Comparison of ENCODE assay signal across 8 cellular contexts in the genomic region with DNA sequence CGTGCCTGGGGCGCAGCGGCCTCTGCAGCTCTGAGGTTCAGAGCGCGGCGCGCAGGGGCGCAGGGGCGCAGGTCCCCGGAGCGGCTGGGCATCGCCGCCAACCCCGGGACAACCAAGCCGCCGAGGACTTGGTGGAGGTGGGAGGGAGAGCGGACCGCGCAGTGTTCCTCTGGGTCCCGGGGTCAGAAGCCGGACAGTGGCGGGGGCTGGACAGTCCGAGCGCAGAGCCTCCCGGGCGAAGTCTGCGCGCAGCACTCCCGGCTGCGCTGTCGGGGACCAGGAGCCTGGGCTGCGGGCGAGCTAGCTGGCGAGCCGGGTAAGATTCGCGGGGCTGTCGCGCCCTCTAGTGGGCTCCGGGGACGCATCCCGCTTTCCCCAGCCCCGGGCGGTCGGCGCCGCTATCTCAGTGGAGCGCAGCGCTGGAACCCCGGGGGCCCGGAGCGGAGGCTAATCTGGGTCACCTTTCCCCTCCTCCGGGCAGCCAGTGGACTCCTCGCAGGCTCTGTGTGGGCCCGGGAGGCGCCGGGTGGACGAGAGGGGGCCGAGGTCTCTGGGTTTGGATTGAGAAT. TPM values are rescaled to one million over a fixed set of nuclear protein-coding genes. Genes with fewer than 3 reads are reported as not detected.
DNase-seq lines count a peak whose midpoint lies in the region; ATAC-seq, FAIRE-seq and TF ChIP-seq lines count a peak whose summit lies in the region.

No MANE protein-coding gene starts in this region.

- peak overlapping the region; percentile 81 for H3K4me2 ChIP-seq in A549

- peak overlapping the region; percentile 52 for H3K4me3 ChIP-seq in A549

- no peaks in the 10 kb centered on the region for H3K4me1 ChIP-seq in A549

- peak; percentile 66 to 81 for TF ChIP-seq RAD21 in A549 (conservative IDR thresholded peaks at IDR 0.05 in 1 of 2, IDR thresholded peaks at IDR 0.05 in 1 of 2)

- peak; percentile 87 to 90 for ATAC-seq in A549
- peak; percentile 73 for ATAC-seq in GM18519 (IDR thresholded peaks at IDR 0.05; ENCODE audit: low FRiP score, unreplicated experiment)
- peak; percentile 92 for ATAC-seq in HG03064 (IDR thresholded peaks at IDR 0.05; ENCODE audit: low read depth, unreplicated experiment)

- CTCF ChIA-PET in A549 (lab: Yijun Ruan, JAX) = interaction anchor here (0.6 to 4.9 kb wide), 57 partner anchors 9 to 1997 kb away, joined by 3 to 65 read pairs (median 4); partner anchors contain the start of gene SCFD2

- peak; percentile 48 for TF ChIP-seq CTCF in A549 (IDR thresholded peaks at IDR 0.05)

- WGBS in A549 (ENCODE audit: missing lambda C conversion rate) = 0% methylated on average over 5 of the region's 59 CpGs

- POLR2A ChIA-PET in A549 (lab: Yijun Ruan, JAX) = interaction anchor here (0.7 kb wide), 1 partner anchor 324 kb away, joined by 3 read pairs; no protein-coding TSS in a partner anchor

- no peaks in the 10 kb centered on the region; the same call in 2 of the 3 replicates for H3K9me3 ChIP-seq in A549

- no peak for TF ChIP-seq EP300 in A549 (IDR thresholded peaks at IDR 0.05)

- H3K27ac ChIP-seq in A549 = peak overlapping the region; percentile 43 to 75; a peak in 4 of 6 replicates
- no peak overlapping the region for H3K27ac ChIP-seq in caudate nucleus (ENCODE audit: low read depth, low read length)

- TF ChIP-seq POLR2A in A549 (IDR thresholded peaks at IDR 0.05; ENCODE audit: low read length) = 0 out of 2 replicates have a peak, but pooled peaks have one; percentile 16

- FAIRE-seq in A549 (lab: Jason Lieb, UNC) = no peak

- DNase-seq in A549 (ENCODE audit: low read depth in 1 of 2, low spot score in 1 of 2) = peak; percentile 69 to 84
- DNase-seq in NCI-H2196 treated with DMSO at 0.1 percent for 48 hours (lab: John Stamatoyannopoulos, UW; ENCODE audit: unreplicated experiment) = peak; percentile 3
- DNase-seq in activated CD4-positive, CD25-positive, alpha-beta regulatory T cell treated with anti-CD3 and anti-CD28 coated beads, Interleukin-2, amount 50 U/mL, for 16 hours (ENCODE audit: low read depth, low spot score) = peak; percentile 30
- peak in 59 of 61 donors; percentile 15 to 89 (median 68) for DNase-seq in caudate nucleus (lab: John Stamatoyannopoulos, UW)
- DNase-seq in islet precursor cell = peak; percentile 93
- peak; percentile 80 for DNase-seq in stimulated activated CD4-positive, alpha-beta T cell treated with anti-CD3 and anti-CD28 coated beads, Interleukin-12 subunit alpha, Interleukin-12 subunit beta, amount 100 ng/mL, for 4 hours

TF ChIP-seq in A549, 52 proteins besides CTCF, POLR2A, EP300 and RAD21:
- TF ChIP-seq SREBF2 (IDR thresholded peaks at IDR 0.05) = no peak
- peak; percentile 61; the same call in 1 of the 2 replicates for TF ChIP-seq HDAC2 (IDR thresholded peaks at IDR 0.05)
- no peak for TF ChIP-seq FOSL2 (IDR thresholded peaks at IDR 0.05)
- no peak for TF ChIP-seq FOSL2 (CRISPR knock-in tag; IDR thresholded peaks at IDR 0.05)
- TF ChIP-seq POLR2AphosphoS2 (conservative IDR thresholded peaks at IDR 0.05; ENCODE audit: low read length) = no peak
- TF ChIP-seq ATOH8 (CRISPR knock-in tag; IDR thresholded peaks at IDR 0.05; ENCODE audit: low read depth) = no peak
- TF ChIP-seq SMC3 (IDR thresholded peaks at IDR 0.05) = peak; percentile 67
- no peak for TF ChIP-seq USF2 (IDR thresholded peaks at IDR 0.05)
- TF ChIP-seq HEYL (CRISPR knock-in tag; IDR thresholded peaks at IDR 0.05) = no peak
- TF ChIP-seq TP53 (CRISPR knock-in tag; IDR thresholded peaks at IDR 0.05) = no peak
- TF ChIP-seq NFE2L2 (conservative IDR thresholded peaks at IDR 0.05; ENCODE audit: low read length) = no peak
- TF ChIP-seq ZC3H11A (IDR thresholded peaks at IDR 0.05) = no peak

RNA-seq across cellular contexts. Expression of gene PDGFRA, which starts 4.1 kb away (rescaled TPM):
- 0.92 and 0.93 TPM in 2 replicates for polyA plus RNA-seq in A549 (2011; rRNA removed)
- 0.12 and 0.17 TPM in 2 replicates for polyA plus RNA-seq in A549 (2012; cell fraction: cytosol; rRNA removed)
- polyA plus RNA-seq in A549 (2012; cell fraction: nucleus; rRNA removed) = 0.20 and 0.22 TPM in 2 replicates
- 0.24 to 0.58 TPM (median 0.40 TPM) in 3 replicates for polyA plus RNA-seq in A549 (2017; fragmentation: RNase III; extraction: RNeasy Plus Mini Kit Qiagen cat#74134 plus additional on column Dnase treatment)
- polyA minus RNA-seq in A549 (2011; rRNA and poly(A)+ RNA removed) = 0.54 and 1.3 TPM in 2 replicates

Comparison
In these comparisons a context has a peak if more than half of its experiments do, and no peak if none do; other contexts are left out.
1. DNase-seq: peak in every context shown above with its lines; median percentile 93 in islet precursor cell; 80 in stimulated activated CD4-positive, alpha-beta T cell treated with anti-CD3 and anti-CD28 coated beads, Interleukin-12 subunit alpha, Interleukin-12 subunit beta, amount 100 ng/mL, for 4 hours; 76 in A549; 68 in caudate nucleus; 30 in activated CD4-positive, CD25-positive, alpha-beta regulatory T cell treated with anti-CD3 and anti-CD28 coated beads, Interleukin-2, amount 50 U/mL, for 16 hours; 3 in NCI-H2196 treated with DMSO at 0.1 percent for 48 hours.